In the genomic region with DNA sequence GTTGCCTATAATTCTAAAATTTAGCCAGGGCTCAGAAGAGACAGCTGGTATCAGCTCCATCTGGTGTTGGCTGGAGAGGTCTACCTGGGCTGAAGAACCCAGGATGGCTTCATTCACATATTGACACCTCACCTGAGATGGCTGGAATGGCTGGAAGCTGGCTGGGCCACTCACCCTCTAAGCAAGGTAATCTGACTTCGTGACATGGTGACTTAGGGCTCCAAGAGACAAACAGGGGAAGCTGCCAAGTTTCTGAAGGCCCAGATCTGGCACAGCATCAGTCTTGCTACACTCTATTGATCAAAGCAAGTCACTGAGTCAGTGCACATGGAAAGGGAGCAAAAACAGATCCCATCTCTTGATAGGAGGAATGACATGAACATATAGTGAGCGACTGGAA, we compare ENCODE assay signal across 18 cellular contexts.
"Had no signal": no experiment of that assay in that cellular context is flagged by ENCODE, and none has a peak within 500 bp of the region (broad histone marks: within the 10 kb centered on the region; RNA-seq: fewer than 3 reads in every experiment).

No MANE protein-coding gene starts in this region.

- H3K27ac Mint-ChIP-seq: activated B cell treated with CpG ODN at 0.5 μM for 24 hours; activated CD8-positive, alpha-beta T cell treated with anti-CD3 and anti-CD28 coated beads, Interleukin-2, amount 10 ng/mL, durations not matched to agents 7 days and 5 days; activated naive CD4-positive, alpha-beta T cell treated with anti-CD3 and anti-CD28 coated beads, Interleukin-2, amount 50 U/mL, for 24 hours; naive thymus-derived CD4-positive, alpha-beta T cell had no signal

- H3K4me1 Mint-ChIP-seq: activated B cell treated with CpG ODN at 0.5 μM for 24 hours; activated naive CD4-positive, alpha-beta T cell treated with anti-CD3 and anti-CD28 coated beads, Interleukin-2, amount 50 U/mL, for 24 hours had no signal

- H3K36me3 Mint-ChIP-seq: activated naive CD4-positive, alpha-beta T cell treated with anti-CD3 and anti-CD28 coated beads, Interleukin-2, amount 50 U/mL, for 24 hours; naive thymus-derived CD4-positive, alpha-beta T cell had no signal

- H3K27ac ChIP-seq: gastroesophageal sphincter, heart right ventricle, ovary, upper lobe of left lung had no signal

- H3K9me3 Mint-ChIP-seq: activated B cell treated with CpG ODN at 0.5 μM for 24 hours had no signal

- H3K36me3 ChIP-seq: gastroesophageal sphincter, heart right ventricle, ovary, upper lobe of left lung had no signal

- H3K27me3 ChIP-seq: gastroesophageal sphincter, heart right ventricle, ovary, upper lobe of left lung had no signal

- H3K9me3 ChIP-seq: gastroesophageal sphincter, heart right ventricle, ovary, upper lobe of left lung had no signal

- H3K4me3 ChIP-seq: gastroesophageal sphincter, heart right ventricle, ovary, upper lobe of left lung had no signal

- H3K4me3 Mint-ChIP-seq: activated B cell treated with CpG ODN at 0.5 μM for 24 hours; activated CD8-positive, alpha-beta T cell treated with anti-CD3 and anti-CD28 coated beads, Interleukin-2, amount 10 ng/mL, durations not matched to agents 7 days and 5 days; activated naive CD4-positive, alpha-beta T cell treated with anti-CD3 and anti-CD28 coated beads, Interleukin-2, amount 50 U/mL, for 24 hours; naive thymus-derived CD4-positive, alpha-beta T cell had no signal

- DNase-seq: activated B cell treated with CpG ODN at 0.5 μM for 24 hours; activated CD4-positive, alpha-beta T cell treated with anti-CD3 and anti-CD28 coated beads for 48 hours; activated CD8-positive, alpha-beta memory T cell treated with anti-CD3 and anti-CD28 coated beads, Interleukin-2, amount 50 U/mL, for 4 hours; activated CD8-positive, alpha-beta T cell treated with anti-CD3 and anti-CD28 coated beads, Interleukin-2, amount 10 ng/mL, durations not matched to agents 7 days and 5 days; activated effector memory CD4-positive, alpha-beta T cell treated with anti-CD3 and anti-CD28 coated beads, Interleukin-2, amount 50 U/mL, for 16 hours; activated T-cell treated with anti-CD3 and anti-CD28 coated beads, Interleukin-2, amount 50 U/mL, for 48 hours; heart right ventricle; left colon; naive thymus-derived CD4-positive, alpha-beta T cell; ovary; retina; stimulated activated CD4-positive, alpha-beta T cell treated with anti-CD3 and anti-CD28 coated beads, Interleukin-4, amount 100 ng/mL, for 24 hours; stimulated activated naive CD4-positive, alpha-beta T cell; substantia nigra; T-helper 2 cell; upper lobe of left lung had no signal

- ATAC-seq: activated CD8-positive, alpha-beta T cell treated with anti-CD3 and anti-CD28 coated beads, Interleukin-2, amount 10 ng/mL, durations not matched to agents 7 days and 5 days; gastroesophageal sphincter; left colon; naive thymus-derived CD4-positive, alpha-beta T cell had no signal
